ENCODE assay signal across 8 cellular contexts in genomic region chr5:138439537-138440225, GRCh38. TPM values are rescaled to one million over a fixed set of nuclear protein-coding genes. Genes with fewer than 3 reads are reported as not detected.
A peak's percentile ranks its signal among the peaks of the same experiment; 100 is the strongest.
DNase-seq lines count a peak whose midpoint lies in the region; ATAC-seq and TF ChIP-seq lines count a peak whose summit lies in the region.

No MANE protein-coding gene starts in this region.

- H3K27ac ChIP-seq in CD4-positive, CD25-positive, alpha-beta regulatory T cell (ENCODE audit: insufficient read depth, low read length, poor library complexity, severe bottlenecking) = no peak overlapping the region
- H3K27ac ChIP-seq in KMS-11 = no peak overlapping the region

- no peaks in the 10 kb centered on the region for H3K9me3 ChIP-seq in CD4-positive, CD25-positive, alpha-beta regulatory T cell (ENCODE audit: control insufficient read depth in 2 of 2, low read length in 2 of 2)
- H3K9me3 ChIP-seq in mucosa of descending colon = no peaks in the 10 kb centered on the region

- H3K4me1 Mint-ChIP-seq in CD4-positive, CD25-positive, alpha-beta regulatory T cell = peaks cover 4 to 15% (median 8%) of the 10 kb centered on the region in 4 donors

- H3K4me3 ChIP-seq in CD4-positive, CD25-positive, alpha-beta regulatory T cell (ENCODE audit: low read depth, low read length) = peak overlapping the region; percentile 26
- H3K4me3 ChIP-seq in KMS-11 (IDR thresholded peaks at IDR 0.05; ENCODE audit: insufficient read depth, low read depth, low read length) = no peak overlapping the region
- no peak overlapping the region for H3K4me3 ChIP-seq in mucosa of descending colon

- peak overlapping the region; percentile 74 for H3K4me2 ChIP-seq in KMS-11

- peaks cover 19% of the 10 kb centered on the region for H3K36me3 Mint-ChIP-seq in CD4-positive, CD25-positive, alpha-beta regulatory T cell

- no peaks in the 10 kb centered on the region for H3K27me3 ChIP-seq in CD4-positive, CD25-positive, alpha-beta regulatory T cell (ENCODE audit: control insufficient read depth, insufficient read depth, low read length)
- no peaks in the 10 kb centered on the region for H3K27me3 ChIP-seq in KMS-11 (ENCODE audit: insufficient read depth, low read depth)

- H2AFZ ChIP-seq in KMS-11 (ENCODE audit: low read depth) = peak overlapping the region; percentile 73; the same call in 1 of the 2 replicates

- intact Hi-C loops in mucosa of descending colon (cut with DNase I, micrococcal nuclease) = no loop called here

- no peaks in the 10 kb centered on the region for H4K20me1 ChIP-seq in KMS-11 (ENCODE audit: insufficient read depth)

- H3K9me3 Mint-ChIP-seq in CD4-positive, CD25-positive, alpha-beta regulatory T cell = peaks cover 0 to 1% (median 0%) of the 10 kb centered on the region in 7 donors

- peaks cover 12% of the 10 kb centered on the region for H3K4me1 ChIP-seq in CD4-positive, CD25-positive, alpha-beta regulatory T cell (ENCODE audit: control insufficient read depth, insufficient read depth, low read length, poor library complexity, severe bottlenecking)
- H3K4me1 ChIP-seq in KMS-11 (ENCODE audit: low read depth, poor library complexity, severe bottlenecking) (peaks cover 5% of the 10 kb centered on the region), mucosa of descending colon (ENCODE audit: low read depth) (peaks cover 5% of the 10 kb centered on the region)

- peak overlapping the region in 3 of 4 donors; percentile 84 to 92 (median 87) for H3K4me3 Mint-ChIP-seq in CD4-positive, CD25-positive, alpha-beta regulatory T cell

- ATAC-seq in CD4-positive, CD25-positive, alpha-beta regulatory T cell (ENCODE audit: low read depth in 2 of 2) = no peak
- peak; percentile 9 for ATAC-seq in mucosa of descending colon
- no peak for ATAC-seq in HG03045 (IDR thresholded peaks at IDR 0.05; ENCODE audit: unreplicated experiment)
- ATAC-seq in GM21723 (IDR thresholded peaks at IDR 0.05; ENCODE audit: unreplicated experiment) = no peak
- ATAC-seq in GM18519 (IDR thresholded peaks at IDR 0.05; ENCODE audit: low FRiP score, unreplicated experiment) = no peak

- H3K36me3 ChIP-seq in CD4-positive, CD25-positive, alpha-beta regulatory T cell (ENCODE audit: control insufficient read depth, insufficient read depth, low read length) = peaks cover 20% of the 10 kb centered on the region
- H3K36me3 ChIP-seq in KMS-11 (ENCODE audit: insufficient read depth) = no peaks in the 10 kb centered on the region
- H3K36me3 ChIP-seq in mucosa of descending colon (ENCODE audit: low read depth) = peaks cover 10% of the 10 kb centered on the region

- no peak for TF ChIP-seq CTCF in KMS-11 (conservative IDR thresholded peaks at IDR 0.05; ENCODE audit: low read depth, low read length)
- no peak for TF ChIP-seq CTCF in mucosa of descending colon (IDR thresholded peaks at IDR 0.05)

- no peak for DNase-seq in CD4-positive, CD25-positive, alpha-beta regulatory T cell
- DNase-seq in cerebellar cortex (ENCODE audit: low spot score) (peak; percentile 56), mucosa of descending colon (no peak), ureter (ENCODE audit: low spot score) (no peak)

- no peaks in the 10 kb centered on the region for H3K79me2 ChIP-seq in KMS-11 (ENCODE audit: insufficient read depth, low read depth)

- H3K9ac ChIP-seq in KMS-11 = peak overlapping the region; percentile 36; the same call in 1 of the 2 replicates

- no peak overlapping the region for H3K27ac Mint-ChIP-seq in CD4-positive, CD25-positive, alpha-beta regulatory T cell

- no peaks in the 10 kb centered on the region for H3K27me3 Mint-ChIP-seq in CD4-positive, CD25-positive, alpha-beta regulatory T cell

RNA-seq across cellular contexts. Expression of gene REEP2, which starts 0.8 kb away (rescaled TPM):
- total RNA-seq in CD4-positive, CD25-positive, alpha-beta regulatory T cell = not detected
- under 1 TPM in 2 of 4 donors, not detected in 2; 0.21 to 0.52 TPM for polyA plus RNA-seq in CD4-positive, CD25-positive, alpha-beta regulatory T cell
- total RNA-seq in mucosa of descending colon (10 to 100 TPM in 1 of 3 donors, 1 to 10 TPM in 2; 1.0 to 16.3 (median 2.7) TPM), ureter (7.0 TPM)

RNA-seq across cellular contexts. Expression of gene EGR1, which starts 25.6 kb away (rescaled TPM):
- 19.0 TPM for total RNA-seq in CD4-positive, CD25-positive, alpha-beta regulatory T cell
- 1 to 10 TPM in 2 of 4 donors, under 1 TPM in 2; 0.38 to 1.1 (median 0.84) TPM for polyA plus RNA-seq in CD4-positive, CD25-positive, alpha-beta regulatory T cell
- 10 to 100 TPM; 16.8 to 90.0 (median 23.5) TPM for total RNA-seq in mucosa of descending colon
- 41.6 TPM for total RNA-seq in ureter
